In the genomic region with DNA sequence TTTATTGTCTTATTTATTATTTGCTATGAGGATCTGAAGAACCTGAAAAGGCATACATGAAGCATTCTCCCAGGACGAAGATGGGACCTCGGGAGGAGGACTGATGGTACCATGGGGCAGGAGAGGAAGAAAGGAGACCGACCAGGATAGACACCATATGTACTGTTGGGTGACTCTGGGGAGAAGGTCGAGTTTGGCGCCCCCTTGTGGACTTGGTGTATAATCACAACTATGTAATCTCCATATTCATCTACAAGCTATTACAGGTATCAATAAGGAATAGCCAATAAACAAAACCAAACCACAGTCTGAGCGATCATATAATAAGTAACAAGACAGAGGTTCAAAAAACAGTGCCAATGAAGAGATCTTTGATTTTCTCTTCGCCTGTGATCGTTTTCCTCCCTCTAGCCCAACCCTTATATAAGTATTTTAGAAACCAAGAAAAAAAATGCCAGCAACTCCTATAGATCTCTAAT, we compare ENCODE assay signal across 8 cellular contexts.
DNase-seq lines count a peak whose midpoint lies in the region; ATAC-seq and TF ChIP-seq lines count a peak whose summit lies in the region.

No MANE protein-coding gene starts in this region.

- TF ChIP-seq RAD21 in HCT116 (IDR thresholded peaks at IDR 0.05; ENCODE audit: low read depth), result peak; percentile 36

- no peaks in the 10 kb centered on the region for H4K20me1 ChIP-seq in HCT116 (ENCODE audit: insufficient read depth)

- RAD21 ChIA-PET in HCT116 (lab: Charles Lee; ENCODE audit: low non-redundant PET in 1 of 2, low total read pairs in 2 of 2, uncharacterized antibody in 2 of 2, unreplicated experiment in 2 of 2), result interaction anchor here in 1 of 2 experiments (1.2 kb wide), 1 partner anchor 175 kb away, joined by 4 read pairs; no protein-coding TSS in a partner anchor

- intact Hi-C loops in HCT116 (cut with micrococcal nuclease), result loop anchor here (1.0 to 2.0 kb wide), 3 partner anchors 176 to 1747 kb away; no protein-coding TSS in a partner anchor

- H3K4me3 ChIP-seq in HCT116 (replicated peaks in 1 of 2; ENCODE audit: low read depth in 1 of 2, low read length in 2 of 2) (no peak overlapping the region), astrocyte of the cerebellum (ENCODE audit: low read depth, low read length) (no peak overlapping the region)

- POLR2A ChIA-PET in HCT116 (lab: Charles Lee), result no interaction called here

- in situ Hi-C loops in astrocyte of the cerebellum (cut with HindIII; ENCODE audit: low sequenced_read_pairs), result loop anchor here (25.0 kb wide), 1 partner anchor 1736 kb away; no protein-coding TSS in a partner anchor

- peaks cover 9% of the 10 kb centered on the region; the same call in 1 of the 2 replicates for H3K27me3 ChIP-seq in HCT116 (ENCODE audit: insufficient read depth, low read length)

- H2AFZ ChIP-seq in HCT116 (ENCODE audit: low read depth, low read length, poor library complexity, severe bottlenecking), result peak overlapping the region; percentile 86

- H3K9me2 ChIP-seq in HCT116 (ENCODE audit: insufficient read depth), result no peaks in the 10 kb centered on the region

- ATAC-seq in HCT116 (peak; percentile 92), HG03196 (IDR thresholded peaks at IDR 0.05; ENCODE audit: unreplicated experiment) (no peak)

- TF ChIP-seq POLR2A in HCT116 (IDR thresholded peaks at IDR 0.05; ENCODE audit: borderline replicate concordance, extremely low read depth, insufficient read depth, insufficient read length), result no peak

- H3K27ac ChIP-seq in HCT116 (ENCODE audit: low read depth, low read length), result no peak overlapping the region

- no peak overlapping the region for H3K9ac ChIP-seq in HCT116 (ENCODE audit: low read length)

- H3K9me3 ChIP-seq in HCT116 (ENCODE audit: control insufficient read depth in 1 of 2, insufficient read depth in 1 of 2, low read depth in 1 of 2, low read length in 2 of 2), result no peaks in the 10 kb centered on the region

- TF ChIP-seq CTCF in HCT116 (IDR thresholded peaks at IDR 0.05 in 2 of 3, conservative IDR thresholded peaks at IDR 0.05 in 1 of 3; ENCODE audit: borderline replicate concordance in 1 of 3, insufficient read depth in 1 of 3, low read depth in 2 of 3, low read length in 2 of 3) (peak; percentile 35 to 92 (median 72); a peak in 5 of 6 replicates), astrocyte of the cerebellum (IDR thresholded peaks at IDR 0.05; ENCODE audit: low read depth, low read length, missing control alignments) (peak; percentile 74)

- no peaks in the 10 kb centered on the region for H3K36me3 ChIP-seq in HCT116 (ENCODE audit: control insufficient read depth in 1 of 2, insufficient read depth in 2 of 2, low read length in 2 of 2)

- H3K79me2 ChIP-seq in HCT116 (ENCODE audit: insufficient read depth, low read length), result no peaks in the 10 kb centered on the region

- H3K4me2 ChIP-seq in HCT116 (ENCODE audit: low read length), result no peak overlapping the region

- no peaks in the 10 kb centered on the region for H3K4me1 ChIP-seq in HCT116 (ENCODE audit: control insufficient read depth in 1 of 2, insufficient read depth in 2 of 2, low read length in 2 of 2)

- CTCF ChIA-PET in HCT116 (lab: Charles Lee), result interaction anchor here (0.6 to 2.1 kb wide), 22 partner anchors 9 to 1747 kb away, joined by 3 to 35 read pairs (median 5); no protein-coding TSS in a partner anchor

- DNase-seq in EH (ENCODE audit: low read depth) (peak; percentile 61), HCT116 (ENCODE audit: low read depth, low spot score) (peak; percentile 46), NCI-H146 (lab: John Stamatoyannopoulos, UW) (peak; percentile 41), T-helper 2 cell (peak; percentile 11 to 65 (median 54)), astrocyte of the cerebellum (ENCODE audit: low read depth) (no peak), iPS DF 4.7 (ENCODE audit: extremely low read depth, low spot score) (peak; percentile 25)
- peak; percentile 45 to 56 for DNase-seq in stimulated activated CD4-positive, alpha-beta T cell treated with anti-CD3 and anti-CD28 coated beads, Interleukin-15, amount 100 ng/mL, for 48 hours (ENCODE audit: low read depth in 2 of 2)

- no TSS peak for BruUV-seq in HCT116 (replicated peaks; lab: Mats Ljungman, UMichigan)

TF ChIP-seq in HCT116, 20 proteins besides CTCF, POLR2A, EP300 and RAD21:
- TF ChIP-seq CBX3 (IDR thresholded peaks at IDR 0.05; ENCODE audit: low read depth) (no peak), POLR2AphosphoS5 (IDR thresholded peaks at IDR 0.05; ENCODE audit: low read depth, low read length) (no peak), TCF7L2 (IDR thresholded peaks at IDR 0.05; ENCODE audit: borderline replicate concordance, extremely low read depth, insufficient read depth, insufficient read length) (peak; percentile 55)
- TF ChIP-seq, protein P1, sequence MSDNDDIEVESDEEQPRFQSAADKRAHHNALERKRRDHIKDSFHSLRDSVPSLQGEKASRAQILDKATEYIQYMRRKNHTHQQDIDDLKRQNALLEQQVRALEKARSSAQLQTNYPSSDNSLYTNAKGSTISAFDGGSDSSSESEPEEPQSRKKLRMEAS (IDR thresholded peaks at IDR 0.05), result no peak
